ENCODE assay signal across 22 cellular contexts in genomic region chr4:76572224-76572623, GRCh38.
"Had no signal": no experiment of that assay in that cellular context is flagged by ENCODE, and none has a peak within 500 bp of the region (broad histone marks: within the 10 kb centered on the region; RNA-seq: fewer than 3 reads in every experiment).

No MANE protein-coding gene starts in this region.

- FAIRE-seq: bronchial epithelial cell, pancreas had no signal

- H3K36me3 ChIP-seq: gastroesophageal sphincter, pancreas, upper lobe of left lung had no signal

- H3K27ac ChIP-seq: gastroesophageal sphincter, upper lobe of left lung had no signal

- H3K9me3 ChIP-seq: gastroesophageal sphincter, pancreas, upper lobe of left lung had no signal

- DNase-seq: activated CD4-positive, alpha-beta T cell treated with anti-CD3 and anti-CD28 coated beads for 4 hours; activated CD4-positive, alpha-beta T cell treated with anti-CD3 and anti-CD28 coated beads, Interleukin-2, amount 50 U/mL, for 48 hours; activated CD4-positive, CD25-positive, alpha-beta regulatory T cell; activated CD8-positive, alpha-beta memory T cell treated with anti-CD3 and anti-CD28 coated beads, Interleukin-2, amount 50 U/mL, for 48 hours; activated naive CD4-positive, alpha-beta T cell; activated naive CD8-positive, alpha-beta T cell treated with anti-CD3 and anti-CD28 coated beads for 36 hours; activated T-cell treated with anti-CD3 and anti-CD28 coated beads, Interleukin-2, amount 50 U/mL, for 4 hours; amniotic stem cell; cortex of kidney; endodermal cell; head of caudate nucleus; islet precursor cell; midbrain; natural killer cell; pancreas; stimulated activated CD4-positive, alpha-beta T cell treated with anti-CD3 and anti-CD28 coated beads, Interleukin-2, amount 100 ng/mL, for 48 hours; stimulated activated CD8-positive, alpha-beta memory T cell treated with anti-CD3 and anti-CD28 coated beads, Interleukin-4, amount 100 ng/mL, for 48 hours; stimulated activated naive B cell treated with anti-CD40 and anti-IgM and Interleukin-4, amounts not matched to agents 10 μg/mL and 1 μg/mL and 100 μg/mL, for 72 hours; T1000; upper lobe of left lung had no signal

- H3K4me3 ChIP-seq: gastroesophageal sphincter, pancreas, upper lobe of left lung had no signal

- ATAC-seq: activated T-cell treated with anti-CD3 and anti-CD28 coated beads, Interleukin-2, amount 50 U/mL, for 4 hours; gastroesophageal sphincter; natural killer cell; pancreas; stimulated activated naive B cell treated with anti-CD40 and anti-IgM and Interleukin-4, amounts not matched to agents 10 μg/mL and 1 μg/mL and 100 μg/mL, for 72 hours had no signal

- H3K27me3 ChIP-seq: gastroesophageal sphincter, pancreas, upper lobe of left lung had no signal
